Comparison of ENCODE assay signal across 8 cellular contexts in the genomic region with DNA sequence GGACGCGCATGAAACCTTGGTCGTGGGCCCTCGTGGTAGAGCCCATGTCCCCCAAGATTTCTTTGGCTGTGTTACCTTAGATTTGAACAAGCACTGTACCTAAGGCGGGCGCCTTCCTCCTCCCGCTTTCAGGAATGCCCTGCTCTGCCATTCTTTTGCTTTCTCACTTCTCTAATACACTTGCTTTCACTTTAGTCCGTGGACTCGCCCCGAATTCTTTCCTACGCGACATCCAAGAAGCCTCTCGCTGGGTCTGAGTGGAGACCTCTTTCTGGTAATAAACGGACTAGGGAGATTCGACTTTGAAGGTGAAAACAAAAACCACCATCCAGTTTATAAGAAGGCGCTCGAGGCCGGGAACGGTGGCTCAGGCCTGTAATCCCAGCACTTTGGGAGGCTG. TPM values are rescaled to one million over a fixed set of nuclear protein-coding genes. Genes with fewer than 3 reads are reported as not detected.
DNase-seq lines count a peak whose midpoint lies in the region; ATAC-seq and TF ChIP-seq lines count a peak whose summit lies in the region.

No MANE protein-coding gene starts in this region.

- H3K79me2 ChIP-seq in osteoblast (ENCODE audit: insufficient read depth, low read length): peaks cover 84% of the 10 kb centered on the region

- peak overlapping the region; percentile 78 for H3K9ac ChIP-seq in NT2/D1 (ENCODE audit: insufficient read length, low read depth)

- no peak for TF ChIP-seq CTCF in Calu3 (IDR thresholded peaks at IDR 0.05; ENCODE audit: unreplicated experiment)
- TF ChIP-seq CTCF in osteoblast (IDR thresholded peaks at IDR 0.05; ENCODE audit: extremely low read depth, low read depth, low read length): no peak

- no peaks in the 10 kb centered on the region for H3K9me3 ChIP-seq in NT2/D1 (ENCODE audit: insufficient read depth, low read length)
- H3K9me3 ChIP-seq in effector memory CD4-positive, alpha-beta T cell (ENCODE audit: control insufficient read depth, low read length): no peaks in the 10 kb centered on the region
- no peaks in the 10 kb centered on the region for H3K9me3 ChIP-seq in osteoblast (ENCODE audit: low read depth, low read length)

- H3K4me3 ChIP-seq in NT2/D1 (ENCODE audit: insufficient read length, low read depth) (peak overlapping the region; percentile 74), osteoblast (ENCODE audit: insufficient read depth, low read length) (peak overlapping the region; percentile 90)
- peak overlapping the region; percentile 95 for H3K4me3 ChIP-seq in effector memory CD4-positive, alpha-beta T cell (ENCODE audit: insufficient read depth, low read depth, low read length, poor library complexity, severe bottlenecking)

- H3K4me2 ChIP-seq in osteoblast (ENCODE audit: insufficient read depth, low read length): peak overlapping the region; percentile 87

- H3K36me3 Mint-ChIP-seq in Calu3 (ENCODE audit: insufficient read depth, unreplicated experiment): peaks cover 85% of the 10 kb centered on the region

- H3K4me1 Mint-ChIP-seq in Calu3 (ENCODE audit: low read depth, unreplicated experiment): peaks cover 76% of the 10 kb centered on the region

- peaks cover 3% of the 10 kb centered on the region for H4K20me1 ChIP-seq in osteoblast (ENCODE audit: insufficient read depth, low read length)

- H3K4me3 Mint-ChIP-seq in Calu3 (ENCODE audit: low read depth, unreplicated experiment): peak overlapping the region; percentile 94

- H3K27me3 ChIP-seq in NT2/D1 (ENCODE audit: insufficient read depth, insufficient read length) (no peaks in the 10 kb centered on the region), osteoblast (ENCODE audit: insufficient read depth, low read length) (no peaks in the 10 kb centered on the region)
- no peaks in the 10 kb centered on the region for H3K27me3 ChIP-seq in effector memory CD4-positive, alpha-beta T cell (replicated peaks; ENCODE audit: control insufficient read depth, insufficient read depth, low read length, poor library complexity, severe bottlenecking)

- peak overlapping the region; percentile 95 for H3K27ac Mint-ChIP-seq in Calu3 (ENCODE audit: unreplicated experiment)

- no peaks in the 10 kb centered on the region for H3K9me3 Mint-ChIP-seq in Calu3 (ENCODE audit: low read depth, unreplicated experiment)

- BruUV-seq in Calu3 (replicated peaks; lab: Mats Ljungman, UMichigan): no TSS peak

- H3K36me3 ChIP-seq in NT2/D1 (ENCODE audit: insufficient read depth, insufficient read length, low read length) (peaks cover 34% of the 10 kb centered on the region), osteoblast (ENCODE audit: insufficient read depth, low read length) (peaks cover 12% of the 10 kb centered on the region)
- no peaks in the 10 kb centered on the region for H3K36me3 ChIP-seq in effector memory CD4-positive, alpha-beta T cell (ENCODE audit: control insufficient read depth, insufficient read depth, low read length)

- no peak overlapping the region for H3K27ac ChIP-seq in effector memory CD4-positive, alpha-beta T cell (ENCODE audit: insufficient read depth, low read length, poor library complexity, severe bottlenecking)
- peak overlapping the region; percentile 88 for H3K27ac ChIP-seq in osteoblast (ENCODE audit: low read depth, low read length)

- no peak for ATAC-seq in HG03159 (IDR thresholded peaks at IDR 0.05; ENCODE audit: unreplicated experiment)

- H3K4me1 ChIP-seq in NT2/D1 (ENCODE audit: insufficient read depth, insufficient read length): no peaks in the 10 kb centered on the region
- peaks cover 17% of the 10 kb centered on the region for H3K4me1 ChIP-seq in effector memory CD4-positive, alpha-beta T cell (ENCODE audit: control insufficient read depth, insufficient read depth, low read length, poor library complexity, severe bottlenecking)
- H3K4me1 ChIP-seq in osteoblast (ENCODE audit: insufficient read depth, low read length): peaks cover 44% of the 10 kb centered on the region

- no peak overlapping the region for H2AFZ ChIP-seq in osteoblast (ENCODE audit: low read length)

- CTCF ChIA-PET in Calu3 (lab: Charles Lee): no interaction called here

- intact Hi-C loops in Calu3 (cut with micrococcal nuclease; ENCODE audit: unreplicated experiment): no loop called here

- DNase-seq in Calu3 (no peak), NT2/D1 (ENCODE audit: low read depth, low spot score) (no peak), osteoblast (ENCODE audit: insufficient read length, low spot score, missing footprints) (no peak), NCI-H345 (lab: John Stamatoyannopoulos, UW) (no peak), NOMO-1 treated with DMSO at 0.1 percent for 48 hours (lab: John Stamatoyannopoulos, UW; ENCODE audit: unreplicated experiment) (no peak), midbrain (lab: John Stamatoyannopoulos, UW) (no peak)
- no peak for DNase-seq in effector memory CD4-positive, alpha-beta T cell

- no peaks in the 10 kb centered on the region for H3K27me3 Mint-ChIP-seq in Calu3 (ENCODE audit: unreplicated experiment)

RNA-seq across cellular contexts. Expression of gene NUP50, which starts 1.2 kb away (rescaled TPM):
- total RNA-seq in Calu3 (2022) (107 and 115 TPM in 2 replicates), osteoblast (34.8 and 54.3 TPM in 2 replicates)
